Comparison of ENCODE assay signal across 8 cellular contexts in genomic region chr10:29587708-29588639, GRCh38. TPM values are rescaled to one million over a fixed set of nuclear protein-coding genes. Genes with fewer than 3 reads are reported as not detected.
DNase-seq lines count a peak whose midpoint lies in the region; FAIRE-seq and TF ChIP-seq lines count a peak whose summit lies in the region.
"Not testable (repeated sequence)": the region's sequence is repeated elsewhere in the genome, so short reads cannot be mapped to it uniquely, and the experiment has no call there.

No MANE protein-coding gene starts in this region.

- FAIRE-seq in keratinocyte (lab: Jason Lieb, UNC), result not testable (repeated sequence)

- not testable (repeated sequence) for H3K36me3 Mint-ChIP-seq in H9 (ENCODE audit: insufficient read depth in 1 of 3, low read depth in 3 of 3)

- TF ChIP-seq RAD21 in SK-N-SH (IDR thresholded peaks at IDR 0.05; ENCODE audit: low read length), result not testable (repeated sequence)

- H3K27me3 ChIP-seq in A673 (replicated peaks; ENCODE audit: insufficient read depth, low read depth, low read length, poor library complexity); H9 (ENCODE audit: insufficient read depth, low read length); SK-N-SH (ENCODE audit: insufficient read depth); keratinocyte (ENCODE audit: control insufficient read depth, extremely low read depth, insufficient read depth, low read length); neutrophil; stomach: not testable (repeated sequence)

- TF ChIP-seq POLR2A in stomach (IDR thresholded peaks at IDR 0.05), result not testable (repeated sequence)

- H3K56ac ChIP-seq in H9 (ENCODE audit: insufficient read length, low read depth, low read length), result not testable (repeated sequence)

- peak overlapping the region; percentile 36 for H3K4me2 ChIP-seq in H9 (ENCODE audit: insufficient read depth, insufficient read length, low read length)
- peak overlapping the region; percentile 75 for H3K4me2 ChIP-seq in SK-N-SH
- not testable (repeated sequence) for H3K4me2 ChIP-seq in keratinocyte (ENCODE audit: control insufficient read depth, extremely low read depth, insufficient read depth, low read depth, low read length)

- DNase-seq in A673 (ENCODE audit: low spot score), result peak; percentile 20
- not testable (repeated sequence) for DNase-seq in H9; SK-N-SH; keratinocyte (ENCODE audit: low read depth, low spot score); stomach
- DNase-seq in choroid plexus epithelial cell (ENCODE audit: low read depth), result peak; percentile 69
- peak; percentile 35 for DNase-seq in fibroblast of pulmonary artery (ENCODE audit: low read depth)

- H3K4me1 Mint-ChIP-seq in H9, result peaks cover 53 to 56% of the 10 kb centered on the region in 2 experiments

- H3K23ac ChIP-seq in H9 (ENCODE audit: insufficient read length, low read depth, low read length), result not testable (repeated sequence)

- not testable (repeated sequence) for TF ChIP-seq CTCF in A673 (conservative IDR thresholded peaks at IDR 0.05; ENCODE audit: low read depth, low read length); H9 (conservative IDR thresholded peaks at IDR 0.05); SK-N-SH (IDR thresholded peaks at IDR 0.05); choroid plexus epithelial cell (conservative IDR thresholded peaks at IDR 0.05; ENCODE audit: low read depth, low read length); fibroblast of pulmonary artery (IDR thresholded peaks at IDR 0.05; ENCODE audit: low read length, missing control alignments); keratinocyte (optimal IDR thresholded peaks at IDR 0.05 in 1 of 3, IDR thresholded peaks at IDR 0.05 in 1 of 3, conservative IDR thresholded peaks at IDR 0.05 in 1 of 3; ENCODE audit: extremely low read depth in 1 of 3, insufficient read depth in 2 of 3, low read length in 3 of 3); neutrophil (IDR thresholded peaks at IDR 0.05); stomach (IDR thresholded peaks at IDR 0.05)

- H4K8ac ChIP-seq in H9 (replicated peaks; ENCODE audit: insufficient read length, low read depth, low read length), result not testable (repeated sequence)

- H3K18ac ChIP-seq in H9 (ENCODE audit: insufficient read length, low read depth, low read length), result peak overlapping the region; percentile 47

- not testable (repeated sequence) for H2BK15ac ChIP-seq in H9 (ENCODE audit: low read depth, low read length)

- peak overlapping the region; percentile 89 to 92 (median 91); a peak in 6 of 7 replicates for H3K27ac Mint-ChIP-seq in H9

- H3K27ac ChIP-seq in A673 (ENCODE audit: low read depth, low read length, poor library complexity, severe bottlenecking), result peak overlapping the region; percentile 34
- H3K27ac ChIP-seq in H9 (ENCODE audit: insufficient read length, low read depth, low read length), result not testable (repeated sequence)
- H3K27ac ChIP-seq in SK-N-SH (ENCODE audit: low read depth in 2 of 2, low read length in 1 of 2), result peak overlapping the region; percentile 85 to 96
- peak overlapping the region; percentile 81 for H3K27ac ChIP-seq in keratinocyte (ENCODE audit: control insufficient read depth, insufficient read depth, low read length)
- peak overlapping the region; percentile 85 for H3K27ac ChIP-seq in neutrophil
- peak overlapping the region in 3 of 5 donors; percentile 29 to 78 (median 46) for H3K27ac ChIP-seq in stomach

- H3K4me1 ChIP-seq in A673 (ENCODE audit: insufficient read depth, low read length, poor library complexity, severe bottlenecking) (peaks cover 40% of the 10 kb centered on the region), SK-N-SH (ENCODE audit: control insufficient read depth in 1 of 2, insufficient read depth in 2 of 2, low read depth in 1 of 2, low read length in 1 of 2) (peaks cover 7 to 41% of the 10 kb centered on the region in 2 experiments), keratinocyte (ENCODE audit: control insufficient read depth, extremely low read depth, insufficient read depth, low read length) (peaks cover 26% of the 10 kb centered on the region), neutrophil (ENCODE audit: control insufficient read depth in 1 of 2, insufficient read depth in 1 of 2, low read depth in 1 of 2, low read length in 1 of 2) (peaks cover 49 to 76% of the 10 kb centered on the region in 2 experiments), stomach (peaks cover 12 to 84% (median 50%) of the 10 kb centered on the region in 4 donors)
- not testable (repeated sequence) for H3K4me1 ChIP-seq in H9 (ENCODE audit: insufficient read depth, low read length)

- not testable (repeated sequence) for H2AFZ ChIP-seq in H9 (ENCODE audit: low read length); SK-N-SH (ENCODE audit: low read depth); keratinocyte (ENCODE audit: control insufficient read depth, low read length)

- dilution Hi-C loops in keratinocyte (cut with MboI; ENCODE audit: extremely low pct_ligation_motif_present, low sequenced_read_pairs), result not testable (repeated sequence)

- not testable (repeated sequence) for H3K79me2 ChIP-seq in H9 (ENCODE audit: insufficient read depth, low read length)
- H3K79me2 ChIP-seq in SK-N-SH (ENCODE audit: insufficient read depth) (peaks cover 67% of the 10 kb centered on the region), keratinocyte (ENCODE audit: control insufficient read depth, insufficient read depth, low read length) (peaks cover 22% of the 10 kb centered on the region)

- no CpG with 5 or more reads among the region's 20 CpGs for WGBS in H9 (ENCODE audit: extremely low coverage, insufficient read length, low lambda C conversion rate)
- WGBS in SK-N-SH (ENCODE audit: low lambda C conversion rate), result 69% methylated on average over 17 of the region's 20 CpGs
- WGBS in stomach, 5 donors, result 45 to 63% (median 52%) methylated on average over 12 to 16 of the region's 20 CpGs

- not testable (repeated sequence) for TF ChIP-seq EP300 in SK-N-SH (IDR thresholded peaks at IDR 0.05; ENCODE audit: borderline replicate concordance in 1 of 2, low read depth in 1 of 2, low read length in 1 of 2); stomach (IDR thresholded peaks at IDR 0.05)

- not testable (repeated sequence) for H3T11ph ChIP-seq in H9 (ENCODE audit: low read length)

- H3K9ac ChIP-seq in H9 (ENCODE audit: extremely low read depth, insufficient read length, low read length), result not testable (repeated sequence)
- H3K9ac ChIP-seq in SK-N-SH, result peak overlapping the region; percentile 68
- H3K9ac ChIP-seq in keratinocyte (ENCODE audit: control insufficient read depth, extremely low read depth, insufficient read depth, low read length), result peak overlapping the region; percentile 57

- H4K5ac ChIP-seq in H9 (ENCODE audit: insufficient read length, low read depth, low read length), result not testable (repeated sequence)

- not testable (repeated sequence) for H2BK120ac ChIP-seq in H9 (ENCODE audit: low read depth, low read length, poor library complexity, severe bottlenecking)

- not testable (repeated sequence) for H3K79me1 ChIP-seq in H9 (ENCODE audit: insufficient read depth, low read depth, low read length, poor library complexity, severe bottlenecking)

- H3K4me3 Mint-ChIP-seq in H9, result peak overlapping the region; percentile 37 to 38; a peak in 4 of 5 replicates

- H3K36me3 ChIP-seq in A673 (ENCODE audit: insufficient read depth, low read length, poor library complexity, severe bottlenecking); SK-N-SH (replicated peaks in 1 of 2; ENCODE audit: control insufficient read depth in 1 of 2, insufficient read depth in 2 of 2, low read length in 1 of 2); keratinocyte (ENCODE audit: control insufficient read depth in 2 of 2, extremely low read depth in 1 of 2, insufficient read depth in 2 of 2, low read length in 2 of 2); stomach: not testable (repeated sequence)
- peaks cover 13% of the 10 kb centered on the region for H3K36me3 ChIP-seq in neutrophil

- H3K4ac ChIP-seq in H9 (ENCODE audit: low read depth, low read length), result not testable (repeated sequence)

- CTCF ChIA-PET in A673 (lab: Charles Lee), result interaction anchor here (1.1 kb wide), 1 partner anchor 158 kb away, joined by 11 read pairs; no protein-coding TSS in a partner anchor
- CTCF ChIA-PET in SK-N-SH (lab: Yijun Ruan, JAX), result not testable (repeated sequence)

- not testable (repeated sequence) for H3K9me3 Mint-ChIP-seq in H9

- H2AK5ac ChIP-seq in H9 (ENCODE audit: insufficient read length, low read length), result not testable (repeated sequence)

- H3F3A ChIP-seq in SK-N-SH (replicated peaks; ENCODE audit: insufficient read depth), result peaks cover 41% of the 10 kb centered on the region

- H2BK12ac ChIP-seq in H9 (ENCODE audit: insufficient read length, low read depth, low read length), result not testable (repeated sequence)

- intact Hi-C loops in A673 (cut with micrococcal nuclease; ENCODE audit: unreplicated experiment); stomach (cut with DNase I; ENCODE audit: low total_unique reads): not testable (repeated sequence)

- not testable (repeated sequence) for H3K4me3 ChIP-seq in A673 (ENCODE audit: low read depth, low read length, poor library complexity, severe bottlenecking); SK-N-SH (ENCODE audit: low read depth in 2 of 2, low read length in 1 of 2); choroid plexus epithelial cell (ENCODE audit: low read depth, low read length); fibroblast of pulmonary artery (replicated peaks; ENCODE audit: low read depth, low read length); keratinocyte (ENCODE audit: control insufficient read depth in 2 of 3, extremely low read depth in 1 of 3, insufficient read depth in 2 of 3, low read depth in 1 of 3, low read length in 3 of 3); stomach
- H3K4me3 ChIP-seq in neutrophil (ENCODE audit: low read depth in 1 of 2, low read length in 1 of 2), result peak overlapping the region; percentile 30 to 34

- H2BK5ac ChIP-seq in H9 (ENCODE audit: insufficient read length, low read length), result not testable (repeated sequence)

- not testable (repeated sequence) for H2BK20ac ChIP-seq in H9 (ENCODE audit: low read depth, low read length, poor library complexity, severe bottlenecking)

- not testable (repeated sequence) for H3K27me3 Mint-ChIP-seq in H9 (ENCODE audit: low read depth)

- H3K9me1 ChIP-seq in keratinocyte (ENCODE audit: control insufficient read depth, extremely low read depth, insufficient read depth, low read length), result not testable (repeated sequence)

- H3K14ac ChIP-seq in H9 (ENCODE audit: insufficient read depth, low read length), result not testable (repeated sequence)

- H3K9me2 ChIP-seq in SK-N-SH, result not testable (repeated sequence)

- not testable (repeated sequence) for BruUV-seq in A673 (replicated peaks; lab: Mats Ljungman, UMichigan)

- POLR2A ChIA-PET in A673 (lab: Charles Lee; ENCODE audit: low non-redundant PET); SK-N-SH (lab: Yijun Ruan, JAX): not testable (repeated sequence)

- H3K9me3 ChIP-seq in A673 (ENCODE audit: low read depth, low read length, poor library complexity, severe bottlenecking); H9 (ENCODE audit: control insufficient read depth, low read depth, low read length); SK-N-SH; keratinocyte (ENCODE audit: control insufficient read depth, low read depth, low read length); neutrophil; stomach: not testable (repeated sequence)

- H4K91ac ChIP-seq in H9 (ENCODE audit: insufficient read length, low read depth, low read length), result not testable (repeated sequence)

- not testable (repeated sequence) for H4K20me1 ChIP-seq in H9 (ENCODE audit: control insufficient read depth, insufficient read depth, insufficient read length); keratinocyte (ENCODE audit: control insufficient read depth, extremely low read depth, insufficient read depth, low read length)
- H4K20me1 ChIP-seq in SK-N-SH (ENCODE audit: insufficient read depth), result peaks cover 18% of the 10 kb centered on the region; the same call in 1 of the 2 replicates

- not testable (repeated sequence) for H3K23me2 ChIP-seq in H9 (ENCODE audit: insufficient read length, low read depth, low read length, poor library complexity, severe bottlenecking)

RNA-seq across cellular contexts. Expression of gene SVIL, which starts 46.8 kb away (rescaled TPM):
- total RNA-seq in A673 (2021), result 28.0 and 31.9 TPM in 2 replicates
- 13.1 and 15.3 TPM in 2 replicates for total RNA-seq in H9 (2021)
- 47.5 and 48.7 TPM in 2 replicates for polyA plus RNA-seq in SK-N-SH (2012; rRNA removed)
- polyA plus RNA-seq in SK-N-SH (2012; cell fraction: cytosol; rRNA removed), result 30.8 and 31.9 TPM in 2 replicates
- 94.2 and 132 TPM in 2 replicates for polyA plus RNA-seq in SK-N-SH (2012; cell fraction: nucleus; rRNA removed)
- polyA plus RNA-seq in keratinocyte, result 12.0 to 24.0 TPM (median 16.2 TPM) in 3 replicates
- 54.2 TPM for polyA plus RNA-seq in keratinocyte (2011; ENCODE audit: low read depth)
- polyA plus RNA-seq in keratinocyte (2011; cell fraction: cytosol; rRNA removed), result 14.1 and 14.5 TPM in 2 replicates
- polyA plus RNA-seq in keratinocyte (2011; cell fraction: nucleus; rRNA removed), result 54.5 and 61.4 TPM in 2 replicates
- 21.1 and 27.6 TPM in 2 replicates for polyA plus RNA-seq in keratinocyte (2012; ENCODE audit: low replicate concordance)
- polyA minus RNA-seq in keratinocyte, result 23.1 to 93.4 TPM (median 35.1 TPM) in 3 replicates
- polyA minus RNA-seq in keratinocyte (2011; cell fraction: cytosol; rRNA and poly(A)+ RNA removed), result 29.7 TPM
- polyA minus RNA-seq in keratinocyte (2011; cell fraction: nucleus; rRNA and poly(A)+ RNA removed), result 54.7 and 104 TPM in 2 replicates
- total RNA-seq in stomach, result 100 to 1,000 TPM in 4 of 5 donors, 10 to 100 TPM in 1; 95.9 to 400 (median 131) TPM
- 10 to 100 TPM in 1 of 3 donors, 1 to 10 TPM in 2; 6.8 to 32.4 (median 7.5) TPM for polyA plus RNA-seq in stomach
